8 cellular contexts compared by ENCODE assay signal in the genomic region with DNA sequence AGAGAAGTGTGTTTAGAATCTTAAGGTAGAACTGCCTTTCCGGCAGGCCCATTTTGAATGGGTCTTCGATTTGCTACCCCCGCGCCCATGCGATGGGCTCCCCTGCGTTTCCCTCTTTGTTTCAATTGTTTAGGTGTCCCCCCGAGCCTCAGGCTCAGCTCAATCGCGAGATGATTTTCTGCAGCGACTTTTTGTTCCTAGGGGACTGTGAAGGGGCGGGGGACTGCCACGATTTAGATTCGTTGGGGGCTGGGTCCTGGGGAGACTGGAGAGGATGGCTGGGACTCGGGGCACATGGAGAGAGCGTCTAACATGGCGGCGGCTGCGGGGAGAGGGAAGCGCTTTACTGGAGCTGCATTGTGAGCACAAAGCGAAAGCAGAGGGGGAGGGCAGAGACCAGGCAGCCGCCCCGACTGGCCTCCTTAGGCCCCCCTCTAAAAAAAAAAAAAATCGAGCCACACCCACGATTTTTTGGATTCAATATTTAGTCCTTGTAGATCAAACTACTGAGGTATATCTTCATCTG. TPM values are rescaled to one million over a fixed set of nuclear protein-coding genes. Genes with fewer than 3 reads are reported as not detected.
DNase-seq lines count a peak whose midpoint lies in the region; ATAC-seq and TF ChIP-seq lines count a peak whose summit lies in the region.

No MANE protein-coding gene starts in this region.

- H3K27ac ChIP-seq in cardiac muscle cell, result peak overlapping the region; percentile 99

- DNase-seq in Caco-2, result peak; percentile 78 to 85
- DNase-seq in LNCaP clone FGC (ENCODE audit: low read depth), result no peak
- peak; percentile 76 for DNase-seq in activated naive CD8-positive, alpha-beta T cell treated with anti-CD3 and anti-CD28 coated beads, Interleukin-2, amount 10 ng/mL, durations not matched to agents 7 days and 5 days
- peak; percentile 79 to 80 for DNase-seq in cardiac muscle cell (ENCODE audit: low read depth in 1 of 2, low spot score in 1 of 2)
- peak; percentile 32 to 93 (median 54) for DNase-seq in posterior cingulate gyrus
- peak; percentile 74 for DNase-seq in type B pancreatic cell (ENCODE audit: extremely low spot score, unreplicated experiment)

- H3K27me3 ChIP-seq in Caco-2 (replicated peaks; ENCODE audit: control insufficient read depth, insufficient read depth, low read length) (no peaks in the 10 kb centered on the region), cardiac muscle cell (no peaks in the 10 kb centered on the region)

- H3K27ac Mint-ChIP-seq in Caco-2 (ENCODE audit: unreplicated experiment), result peak overlapping the region; percentile 97
- H3K27ac Mint-ChIP-seq in activated naive CD8-positive, alpha-beta T cell treated with anti-CD3 and anti-CD28 coated beads, Interleukin-2, amount 10 ng/mL, durations not matched to agents 7 days and 5 days, result peak overlapping the region; percentile 97
- peak overlapping the region; percentile 97 for H3K27ac Mint-ChIP-seq in type B pancreatic cell

- ATAC-seq in GM21528 (IDR thresholded peaks at IDR 0.05; ENCODE audit: low FRiP score, unreplicated experiment) (peak; percentile 42), SK-N-SH treated with all-trans-retinoic acid at 6 μM for 48 hours (peak; percentile 69)
- ATAC-seq in activated naive CD8-positive, alpha-beta T cell treated with anti-CD3 and anti-CD28 coated beads, Interleukin-2, amount 10 ng/mL, durations not matched to agents 7 days and 5 days (ENCODE audit: low read depth), result peak; percentile 60

- H3K9me3 Mint-ChIP-seq in Caco-2 (ENCODE audit: unreplicated experiment) (no peaks in the 10 kb centered on the region), type B pancreatic cell (no peaks in the 10 kb centered on the region)
- H3K9me3 Mint-ChIP-seq in activated naive CD8-positive, alpha-beta T cell treated with anti-CD3 and anti-CD28 coated beads, Interleukin-2, amount 10 ng/mL, durations not matched to agents 7 days and 5 days, result no peaks in the 10 kb centered on the region

- H3K4me3 ChIP-seq in Caco-2 (ENCODE audit: low read depth, low read length), result peak overlapping the region; percentile 94
- H3K4me3 ChIP-seq in LNCaP clone FGC (ENCODE audit: low read depth, low read length), result peak overlapping the region; percentile 98
- H3K4me3 ChIP-seq in cardiac muscle cell, result peak overlapping the region; percentile 98

- BruUV-seq in Caco-2 (replicated peaks; lab: Mats Ljungman, UMichigan), result TSS peak; percentile 63

- CTCF ChIA-PET in Caco-2 (lab: Charles Lee), result no interaction called here

- POLR2A ChIA-PET in Caco-2 (lab: Charles Lee), result interaction anchor here (0.6 to 0.7 kb wide), 2 partner anchors 100 to 304 kb away, joined by 4 read pairs; a partner anchor contains a TSS
- POLR2A ChIA-PET in activated naive CD8-positive, alpha-beta T cell treated with anti-CD3 and anti-CD28 coated beads, Interleukin-2, amount 10 ng/mL, durations not matched to agents 7 days and 5 days (lab: Charles Lee), result interaction anchor here (0.5 to 3.8 kb wide), 7 partner anchors 37 to 801 kb away, joined by 3 to 47 read pairs (median 4); a partner anchor contains a TSS

- intact Hi-C loops in Caco-2 (cut with micrococcal nuclease; ENCODE audit: unreplicated experiment) (loop anchor here (5.0 kb wide), 1 partner anchor 304 kb away; a partner anchor contains a TSS), posterior cingulate gyrus (cut with DNase I) (loop anchor here (5.0 kb wide), 2 partner anchors 56 to 304 kb away; a partner anchor contains a TSS)

- H3K4me3 Mint-ChIP-seq in Caco-2 (ENCODE audit: unreplicated experiment) (peak overlapping the region; percentile 98), type B pancreatic cell (peak overlapping the region; percentile 99)
- peak overlapping the region; percentile 95 for H3K4me3 Mint-ChIP-seq in activated naive CD8-positive, alpha-beta T cell treated with anti-CD3 and anti-CD28 coated beads, Interleukin-2, amount 10 ng/mL, durations not matched to agents 7 days and 5 days

- H3K4me1 Mint-ChIP-seq in Caco-2 (ENCODE audit: low read depth, unreplicated experiment) (peaks cover 14% of the 10 kb centered on the region), type B pancreatic cell (ENCODE audit: unreplicated experiment) (peaks cover 27% of the 10 kb centered on the region)
- H3K4me1 Mint-ChIP-seq in activated naive CD8-positive, alpha-beta T cell treated with anti-CD3 and anti-CD28 coated beads, Interleukin-2, amount 10 ng/mL, durations not matched to agents 7 days and 5 days, result peaks cover 20% of the 10 kb centered on the region

- H3K4me1 ChIP-seq in Caco-2 (peaks cover 23% of the 10 kb centered on the region), cardiac muscle cell (ENCODE audit: low read depth) (peaks cover 29% of the 10 kb centered on the region)

- H3K9me3 ChIP-seq in Caco-2 (no peaks in the 10 kb centered on the region), cardiac muscle cell (ENCODE audit: low read depth) (no peaks in the 10 kb centered on the region)

- TF ChIP-seq CTCF in Caco-2 (IDR thresholded peaks at IDR 0.05; ENCODE audit: insufficient read depth in 1 of 2, low read depth in 1 of 2, low read length in 1 of 2, severe bottlenecking in 1 of 2, unreplicated experiment in 1 of 2) (no peak), LNCaP clone FGC (IDR thresholded peaks at IDR 0.05; ENCODE audit: control insufficient read depth, extremely low read depth, insufficient read depth) (no peak), cardiac muscle cell (IDR thresholded peaks at IDR 0.05; ENCODE audit: low read depth, low read length) (no peak), type B pancreatic cell (conservative IDR thresholded peaks at IDR 0.05) (no peak)

- H3K27me3 Mint-ChIP-seq in Caco-2 (ENCODE audit: insufficient read depth, unreplicated experiment) (no peaks in the 10 kb centered on the region), type B pancreatic cell (no peaks in the 10 kb centered on the region)
- peaks cover under 1% of the 10 kb centered on the region for H3K27me3 Mint-ChIP-seq in activated naive CD8-positive, alpha-beta T cell treated with anti-CD3 and anti-CD28 coated beads, Interleukin-2, amount 10 ng/mL, durations not matched to agents 7 days and 5 days

- H3K36me3 ChIP-seq in Caco-2 (ENCODE audit: control insufficient read depth, insufficient read depth, low read length) (peaks cover 2% of the 10 kb centered on the region), cardiac muscle cell (peaks cover 4% of the 10 kb centered on the region)

- peaks cover 50% of the 10 kb centered on the region for H3K36me3 Mint-ChIP-seq in Caco-2 (ENCODE audit: insufficient read depth, unreplicated experiment)
- H3K36me3 Mint-ChIP-seq in activated naive CD8-positive, alpha-beta T cell treated with anti-CD3 and anti-CD28 coated beads, Interleukin-2, amount 10 ng/mL, durations not matched to agents 7 days and 5 days, result peaks cover 20% of the 10 kb centered on the region
- H3K36me3 Mint-ChIP-seq in type B pancreatic cell, result peaks cover 22% of the 10 kb centered on the region

TF ChIP-seq in SK-N-SH treated with all-trans-retinoic acid at 6 μM for 48 hours, 23 proteins besides CTCF, POLR2A, EP300 and RAD21 (continues in another document):
- TF ChIP-seq, protein P1, sequence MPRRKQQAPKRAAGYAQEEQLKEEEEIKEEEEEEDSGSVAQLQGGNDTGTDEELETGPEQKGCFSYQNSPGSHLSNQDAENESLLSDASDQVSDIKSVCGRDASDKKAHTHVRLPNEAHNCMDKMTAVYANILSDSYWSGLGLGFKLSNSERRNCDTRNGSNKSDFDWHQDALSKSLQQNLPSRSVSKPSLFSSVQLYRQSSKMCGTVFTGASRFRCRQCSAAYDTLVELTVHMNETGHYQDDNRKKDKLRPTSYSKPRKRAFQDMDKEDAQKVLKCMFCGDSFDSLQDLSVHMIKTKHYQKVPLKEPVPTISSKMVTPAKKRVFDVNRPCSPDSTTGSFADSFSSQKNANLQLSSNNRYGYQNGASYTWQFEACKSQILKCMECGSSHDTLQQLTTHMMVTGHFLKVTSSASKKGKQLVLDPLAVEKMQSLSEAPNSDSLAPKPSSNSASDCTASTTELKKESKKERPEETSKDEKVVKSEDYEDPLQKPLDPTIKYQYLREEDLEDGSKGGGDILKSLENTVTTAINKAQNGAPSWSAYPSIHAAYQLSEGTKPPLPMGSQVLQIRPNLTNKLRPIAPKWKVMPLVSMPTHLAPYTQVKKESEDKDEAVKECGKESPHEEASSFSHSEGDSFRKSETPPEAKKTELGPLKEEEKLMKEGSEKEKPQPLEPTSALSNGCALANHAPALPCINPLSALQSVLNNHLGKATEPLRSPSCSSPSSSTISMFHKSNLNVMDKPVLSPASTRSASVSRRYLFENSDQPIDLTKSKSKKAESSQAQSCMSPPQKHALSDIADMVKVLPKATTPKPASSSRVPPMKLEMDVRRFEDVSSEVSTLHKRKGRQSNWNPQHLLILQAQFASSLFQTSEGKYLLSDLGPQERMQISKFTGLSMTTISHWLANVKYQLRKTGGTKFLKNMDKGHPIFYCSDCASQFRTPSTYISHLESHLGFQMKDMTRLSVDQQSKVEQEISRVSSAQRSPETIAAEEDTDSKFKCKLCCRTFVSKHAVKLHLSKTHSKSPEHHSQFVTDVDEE (CRISPR knock-in tag; IDR thresholded peaks at IDR 0.05), result no peak
- TF ChIP-seq ZNF565 (CRISPR knock-in tag; conservative IDR thresholded peaks at IDR 0.05; ENCODE audit: low read depth) (no peak), ZFP3 (CRISPR knock-in tag; IDR thresholded peaks at IDR 0.05) (no peak)

RNA-seq across cellular contexts. Expression of a gene that starts 1.7 kb away (rescaled TPM):
- total RNA-seq in Caco-2 (2022) (217 and 224 TPM in 2 replicates), cardiac muscle cell (249 and 286 TPM in 2 replicates), type B pancreatic cell (ENCODE audit: low replicate concordance) (218 and 277 TPM in 2 replicates)
- total RNA-seq in activated naive CD8-positive, alpha-beta T cell treated with anti-CD3 and anti-CD28 coated beads, Interleukin-2, amount 10 ng/mL, durations not matched to agents 7 days and 5 days, result 100 to 1,000 TPM; 190 to 201 TPM
- 120 and 163 TPM in 2 replicates for polyA plus RNA-seq in cardiac muscle cell

RNA-seq across cellular contexts. Expression of a gene that starts 52.2 kb away (rescaled TPM):
- total RNA-seq in Caco-2 (2022) (91.4 and 101 TPM in 2 replicates), cardiac muscle cell (19.2 and 23.6 TPM in 2 replicates), type B pancreatic cell (ENCODE audit: low replicate concordance) (46.9 and 63.5 TPM in 2 replicates)
- total RNA-seq in activated naive CD8-positive, alpha-beta T cell treated with anti-CD3 and anti-CD28 coated beads, Interleukin-2, amount 10 ng/mL, durations not matched to agents 7 days and 5 days, result 10 to 100 TPM; 72.7 to 76.3 TPM
- 19.4 and 28.0 TPM in 2 replicates for polyA plus RNA-seq in cardiac muscle cell
